In the genomic region with DNA sequence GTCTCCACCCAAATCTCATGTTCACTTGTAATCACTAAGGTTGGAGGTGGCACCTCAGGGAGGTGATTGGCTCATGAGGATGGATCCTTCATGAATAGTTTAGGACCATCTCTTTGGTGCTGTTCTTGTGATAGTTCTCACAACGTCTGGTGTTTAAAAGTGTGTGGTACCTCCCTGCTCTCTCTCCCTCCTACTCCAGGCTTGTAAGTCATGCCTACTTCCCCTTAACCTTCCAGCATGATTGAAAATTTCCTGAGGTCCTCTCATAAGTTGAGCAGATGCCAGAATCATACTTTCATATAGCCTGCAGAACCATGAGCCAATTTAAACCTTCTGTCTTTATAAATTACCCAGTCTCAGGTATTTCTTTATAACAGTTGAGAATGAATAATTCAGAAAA, we compare ENCODE assay signal across 24 cellular contexts.
"Had no signal": no experiment of that assay in that cellular context is flagged by ENCODE, and none has a peak within 500 bp of the region (broad histone marks: within the 10 kb centered on the region; RNA-seq: fewer than 3 reads in every experiment).

No MANE protein-coding gene starts in this region.

- H3K4me3 ChIP-seq: hepatocyte, left ventricle myocardium inferior, lung, psoas muscle, spleen had no signal

- H3K36me3 ChIP-seq: left ventricle myocardium inferior, spleen had no signal

- DNase-seq: cortex of kidney; effector memory CD8-positive, alpha-beta T cell; erythroblast; foreskin keratinocyte; head of caudate nucleus; kidney; left cardiac atrium; left ventricle myocardium inferior; mesenchymal stem cell; midbrain; psoas muscle; retina; spleen; stimulated activated CD4-positive, alpha-beta T cell treated with anti-CD3 and anti-CD28 coated beads, Interleukin-15, amount 100 ng/mL, for 24 hours; stimulated activated CD4-positive, alpha-beta T cell treated with anti-CD3 and anti-CD28 coated beads, Interleukin-2, amount 100 ng/mL, for 24 hours; stimulated activated CD4-positive, alpha-beta T cell treated with anti-CD3 and anti-CD28 coated beads, Interleukin-4, amount 100 ng/mL, for 4 hours; stimulated activated naive CD4-positive, alpha-beta T cell treated with Interleukin-2 at 50 U/mL for 16 hours; trophoblast cell had no signal

- H3K27me3 Mint-ChIP-seq: effector memory CD8-positive, alpha-beta T cell had no signal

- H3K9me3 Mint-ChIP-seq: effector memory CD8-positive, alpha-beta T cell; nephron had no signal

- FAIRE-seq: kidney, urothelium cell line had no signal

- H3K4me2 ChIP-seq: hepatocyte had no signal

- H3K9ac ChIP-seq: parathyroid adenoma had no signal

- ATAC-seq: effector memory CD8-positive, alpha-beta T cell; foreskin keratinocyte; left cardiac atrium; psoas muscle; sciatic nerve had no signal

- H3K27me3 ChIP-seq: foreskin keratinocyte, hepatocyte, spleen had no signal

- H3K9me3 ChIP-seq: left ventricle myocardium inferior, psoas muscle, spleen had no signal

- H3K4me1 Mint-ChIP-seq: nephron had no signal

- H3K27ac ChIP-seq: foreskin keratinocyte, hepatocyte, left ventricle myocardium inferior, parathyroid adenoma, psoas muscle, spleen had no signal

- H3K27ac Mint-ChIP-seq: effector memory CD8-positive, alpha-beta T cell; nephron had no signal

- H3K4me1 ChIP-seq: foreskin keratinocyte, parathyroid adenoma had no signal

- H3K4me3 Mint-ChIP-seq: effector memory CD8-positive, alpha-beta T cell; nephron had no signal
